1 cellular context compared by ENCODE assay signal in the genomic region with DNA sequence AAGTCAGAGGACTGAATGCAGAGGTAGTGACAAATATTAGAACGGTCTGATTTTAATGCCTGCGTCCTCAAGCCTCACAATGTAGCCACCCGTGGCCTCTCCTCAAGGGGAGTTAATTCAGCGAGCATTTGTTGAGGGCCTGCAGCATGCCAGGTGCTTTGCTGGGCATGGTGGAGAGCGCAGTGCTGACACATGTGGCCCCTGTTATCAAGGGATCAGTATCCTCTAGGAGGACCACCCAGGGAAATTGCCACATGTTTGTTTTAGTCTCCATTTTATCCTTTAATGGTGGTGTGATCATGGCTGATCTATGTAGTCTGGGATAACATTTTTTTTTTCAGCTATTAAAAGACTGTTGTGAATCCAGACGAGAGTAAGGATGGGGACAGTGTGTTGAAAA.
TF ChIP-seq lines count a peak whose summit lies in the region.

No MANE protein-coding gene starts in this region.

TF ChIP-seq in A549, 52 proteins besides CTCF, POLR2A, EP300 and RAD21:
- TF ChIP-seq ESRRA (IDR thresholded peaks at IDR 0.05; ENCODE audit: borderline replicate concordance, low read length) (no peak), RARB (CRISPR knock-in tag; IDR thresholded peaks at IDR 0.05) (no peak), SREBF2 (IDR thresholded peaks at IDR 0.05) (no peak), CEBPB (IDR thresholded peaks at IDR 0.05) (no peak), POLR2AphosphoS2 (conservative IDR thresholded peaks at IDR 0.05; ENCODE audit: low read length) (no peak), TFCP2L1 (CRISPR knock-in tag; IDR thresholded peaks at IDR 0.05) (no peak), HDAC2 (IDR thresholded peaks at IDR 0.05) (no peak), MAZ (IDR thresholded peaks at IDR 0.05; ENCODE audit: borderline replicate concordance, low read depth, low read length) (no peak)
- TF ChIP-seq, protein P1, sequence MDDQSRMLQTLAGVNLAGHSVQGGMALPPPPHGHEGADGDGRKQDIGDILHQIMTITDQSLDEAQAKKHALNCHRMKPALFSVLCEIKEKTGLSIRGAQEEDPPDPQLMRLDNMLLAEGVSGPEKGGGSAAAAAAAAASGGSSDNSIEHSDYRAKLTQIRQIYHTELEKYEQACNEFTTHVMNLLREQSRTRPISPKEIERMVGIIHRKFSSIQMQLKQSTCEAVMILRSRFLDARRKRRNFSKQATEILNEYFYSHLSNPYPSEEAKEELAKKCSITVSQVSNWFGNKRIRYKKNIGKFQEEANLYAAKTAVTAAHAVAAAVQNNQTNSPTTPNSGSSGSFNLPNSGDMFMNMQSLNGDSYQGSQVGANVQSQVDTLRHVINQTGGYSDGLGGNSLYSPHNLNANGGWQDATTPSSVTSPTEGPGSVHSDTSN (IDR thresholded peaks at IDR 0.05): no peak
